8 cellular contexts compared by ENCODE assay signal in genomic region chr11:12675951-12676711, GRCh38. TPM values are rescaled to one million over a fixed set of nuclear protein-coding genes. Genes with fewer than 3 reads are reported as not detected.
DNase-seq lines count a peak whose midpoint lies in the region; ATAC-seq and TF ChIP-seq lines count a peak whose summit lies in the region.

No MANE protein-coding gene starts in this region.

- H3K27ac Mint-ChIP-seq in T-cell: peak overlapping the region in 1 of 2 donors; percentile 30

- DNase-seq in NCI-H2081 (lab: John Stamatoyannopoulos, UW) (peak; percentile 32 to 34), NCI-H2081 treated with DMSO at 0.1 percent for 48 hours (lab: John Stamatoyannopoulos, UW) (no peak), T-cell (no peak), stomach (no peak), iPS-NIHi7 (ENCODE audit: extremely low spot score) (no peak), activated gamma-delta T cell treated with Interleukin-2 at 50 U/mL for 16 hours (no peak)

- H3K4me1 ChIP-seq in stomach: peaks cover 17 to 60% (median 40%) of the 10 kb centered on the region in 4 donors

- ATAC-seq in T-cell (replicated peaks in 1 of 4): no peak
- no peak for ATAC-seq in HG02763 (IDR thresholded peaks at IDR 0.05; ENCODE audit: unreplicated experiment)

- WGBS in stomach, 5 donors: 5 to 12% (median 7%) methylated on average over 11 of the region's 11 CpGs

- intact Hi-C loops in stomach (cut with DNase I; ENCODE audit: low total_unique reads): no loop called here

- TF ChIP-seq POLR2A in stomach (IDR thresholded peaks at IDR 0.05): no peak

- peaks cover 0 to 16% (median 0%) of the 10 kb centered on the region in 3 donors for H3K27me3 ChIP-seq in stomach

- no peak for TF ChIP-seq CTCF in stomach (IDR thresholded peaks at IDR 0.05)

- POLR2A ChIA-PET in T-cell (lab: Charles Lee): no interaction called here

- no peak for TF ChIP-seq EP300 in stomach (IDR thresholded peaks at IDR 0.05)

- H3K9me3 Mint-ChIP-seq in T-cell: no peaks in the 10 kb centered on the region

- CTCF ChIA-PET in T-cell (lab: Charles Lee): interaction anchor here in 1 of 2 donors (0.7 kb wide), 1 partner anchor 344 kb away, joined by 3 read pairs; no protein-coding TSS in a partner anchor

- H3K4me3 Mint-ChIP-seq in T-cell: peak overlapping the region; percentile 49 to 73 (median 51)

- H3K4me3 ChIP-seq in iPS-11a (ENCODE audit: low read depth, low read length) (peak overlapping the region; percentile 69), stomach (peak overlapping the region; percentile 66 to 88 (median 76))

- peaks cover 3% of the 10 kb centered on the region for H3K36me3 Mint-ChIP-seq in T-cell

- H3K9me3 ChIP-seq in stomach: no peaks in the 10 kb centered on the region

- H3K36me3 ChIP-seq in stomach: no peaks in the 10 kb centered on the region

- peaks cover 68 to 73% of the 10 kb centered on the region in 2 donors for H3K27me3 Mint-ChIP-seq in T-cell

- H3K4me1 Mint-ChIP-seq in T-cell: peaks cover 13 to 27% (median 21%) of the 10 kb centered on the region in 3 donors

- peak overlapping the region; percentile 59 to 99 (median 98) for H3K27ac ChIP-seq in stomach

RNA-seq across cellular contexts. Expression of gene TEAD1, which starts 1.9 kb away (rescaled TPM):
- total RNA-seq in T-cell (under 1 TPM in 4 of 5 donors, not detected in 1; 0.20 to 0.72 (median 0.44) TPM), stomach (100 to 1,000 TPM in 1 of 5 donors, 10 to 100 TPM in 4; 52.5 to 133 (median 85.0) TPM)
- 10 to 100 TPM in 1 of 3 donors, 1 to 10 TPM in 2; 4.9 to 13.1 (median 8.4) TPM for polyA plus RNA-seq in stomach

Comparison
In these comparisons a context has a peak if more than half of its experiments do, and no peak if none do; other contexts are left out.
1. DNase-seq: peak in NCI-H2081 (2 of 2); none in NCI-H2081 treated with DMSO at 0.1 percent for 48 hours (single experiment), T-cell (0 of 34), stomach (single experiment), iPS-NIHi7 (single experiment) and activated gamma-delta T cell treated with Interleukin-2 at 50 U/mL for 16 hours (single experiment).
2. RNA of gene TEAD1, which starts 1.9 kb away (total RNA-seq): 52.5 to 133 TPM in stomach; 0.20 to 0.72 TPM in T-cell; every median in the first group is over 10 times any median in the second.